13 cellular contexts compared by ENCODE assay signal in the genomic region with DNA sequence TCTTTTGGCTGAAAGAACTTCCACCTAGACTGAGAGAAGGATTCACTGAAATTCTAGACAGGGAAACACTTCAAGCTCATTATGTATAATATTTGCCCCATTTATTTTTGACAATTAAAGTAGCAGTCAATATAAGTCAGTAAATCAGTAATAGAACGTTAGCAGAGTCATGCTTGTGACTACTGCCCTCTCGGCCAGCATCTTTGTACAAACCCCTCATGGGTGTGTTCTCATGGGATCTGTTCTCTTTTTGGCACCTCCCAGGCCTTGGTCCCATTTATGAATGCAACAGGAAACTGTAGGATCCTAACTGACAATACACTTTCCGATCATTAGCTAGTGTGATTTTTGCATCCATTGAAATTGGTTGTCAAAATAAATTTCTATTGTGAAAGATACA. TPM values are rescaled to one million over a fixed set of nuclear protein-coding genes. Genes with fewer than 3 reads are reported as not detected.
DNase-seq lines count a peak whose midpoint lies in the region; ATAC-seq and TF ChIP-seq lines count a peak whose summit lies in the region.
"Had no signal": no experiment of that assay in that cellular context is flagged by ENCODE, and none has a peak within 500 bp of the region (broad histone marks: within the 10 kb centered on the region; RNA-seq: fewer than 3 reads in every experiment).

No MANE protein-coding gene starts in this region.

- H3K4me3 Mint-ChIP-seq in CD4-positive, alpha-beta T cell, result peak overlapping the region; percentile 91
- H3K4me3 Mint-ChIP-seq in activated T-helper 2 cell treated with anti-CD3 and anti-CD28 coated beads, Interferon-gamma antibody, Interleukin-2, Interleukin-4, amounts not matched to agents 10 μg/mL and 5 μg/mL and 100 μg/mL, durations not matched to agents 14 hours and 24 hours and 36 hours (ENCODE audit: low read depth), result peak overlapping the region; percentile 89
- peak overlapping the region; percentile 61 for H3K4me3 Mint-ChIP-seq in natural killer cell

- no peak for ATAC-seq in CD4-positive, alpha-beta T cell (ENCODE audit: poor library complexity)
- no peak for ATAC-seq in natural killer cell
- ATAC-seq in HG02970 (IDR thresholded peaks at IDR 0.05; ENCODE audit: low FRiP score, unreplicated experiment), result no peak
- ATAC-seq: heart left ventricle had no signal

- no peaks in the 10 kb centered on the region for H3K9me3 ChIP-seq in CD4-positive, alpha-beta T cell (ENCODE audit: control insufficient read depth, low read length)
- no peaks in the 10 kb centered on the region for H3K9me3 ChIP-seq in thyroid gland
- H3K9me3 ChIP-seq: heart left ventricle had no signal

- POLR2A ChIA-PET in CD4-positive, alpha-beta T cell (lab: Charles Lee), result interaction anchor here (0.6 to 0.9 kb wide), 2 partner anchors 9 to 10 kb away, joined by 3 to 4 read pairs; no protein-coding TSS in a partner anchor

- peaks cover 66% of the 10 kb centered on the region for H3K36me3 Mint-ChIP-seq in CD4-positive, alpha-beta T cell (ENCODE audit: low read depth)
- peaks cover 49% of the 10 kb centered on the region for H3K36me3 Mint-ChIP-seq in activated T-helper 2 cell treated with anti-CD3 and anti-CD28 coated beads, Interferon-gamma antibody, Interleukin-2, Interleukin-4, amounts not matched to agents 10 μg/mL and 5 μg/mL and 100 μg/mL, durations not matched to agents 14 hours and 24 hours and 36 hours (ENCODE audit: low read depth)
- H3K36me3 Mint-ChIP-seq in natural killer cell, result peaks cover 6% of the 10 kb centered on the region

- intact Hi-C loops in CD4-positive, alpha-beta T cell (cut with DNase I, micrococcal nuclease), result loop anchor here in 1 of 2 experiments (5.0 kb wide), 1 partner anchor 1891 kb away; a partner anchor contains a TSS
- intact Hi-C loops in activated T-helper 2 cell treated with anti-CD3 and anti-CD28 coated beads, Interferon-gamma antibody, Interleukin-2, Interleukin-4, amounts not matched to agents 10 μg/mL and 5 μg/mL and 100 μg/mL, durations not matched to agents 14 hours and 24 hours and 36 hours (cut with micrococcal nuclease), result loop anchor here (5.0 kb wide), 1 partner anchor 1331 kb away; no protein-coding TSS in a partner anchor
- intact Hi-C loops in natural killer cell (cut with micrococcal nuclease), result no loop called here
- intact Hi-C loops in thyroid gland (cut with DNase I), result loop anchor here (10.0 kb wide), 1 partner anchor 616 kb away; no protein-coding TSS in a partner anchor

- no peaks in the 10 kb centered on the region for H3K27me3 ChIP-seq in CD4-positive, alpha-beta T cell (ENCODE audit: control insufficient read depth, insufficient read depth, low read length)
- no peaks in the 10 kb centered on the region for H3K27me3 ChIP-seq in thyroid gland
- H3K27me3 ChIP-seq: heart left ventricle had no signal

- H3K4me1 Mint-ChIP-seq in CD4-positive, alpha-beta T cell (ENCODE audit: low read depth), result peaks cover 57% of the 10 kb centered on the region
- peaks cover 39% of the 10 kb centered on the region for H3K4me1 Mint-ChIP-seq in activated T-helper 2 cell treated with anti-CD3 and anti-CD28 coated beads, Interferon-gamma antibody, Interleukin-2, Interleukin-4, amounts not matched to agents 10 μg/mL and 5 μg/mL and 100 μg/mL, durations not matched to agents 14 hours and 24 hours and 36 hours (ENCODE audit: low read depth)
- H3K4me1 Mint-ChIP-seq in natural killer cell, result peaks cover 28 to 32% of the 10 kb centered on the region in 2 donors

- TF ChIP-seq POLR2A in GM19099 (IDR thresholded peaks at IDR 0.05; ENCODE audit: extremely low read depth, insufficient read length, low read depth), result peak; percentile 53
- no peak for TF ChIP-seq POLR2A in thyroid gland (IDR thresholded peaks at IDR 0.05)

- H3K27me3 Mint-ChIP-seq in CD4-positive, alpha-beta T cell, result no peaks in the 10 kb centered on the region
- H3K27me3 Mint-ChIP-seq in activated T-helper 2 cell treated with anti-CD3 and anti-CD28 coated beads, Interferon-gamma antibody, Interleukin-2, Interleukin-4, amounts not matched to agents 10 μg/mL and 5 μg/mL and 100 μg/mL, durations not matched to agents 14 hours and 24 hours and 36 hours (ENCODE audit: low read depth), result peaks cover 9% of the 10 kb centered on the region
- no peaks in the 10 kb centered on the region for H3K27me3 Mint-ChIP-seq in natural killer cell (ENCODE audit: low read depth in 2 of 2)

- no peak for DNase-seq in CD4-positive, alpha-beta T cell
- no peak for DNase-seq in activated T-helper 2 cell treated with anti-CD3 and anti-CD28 coated beads, Interferon-gamma antibody, Interleukin-2, Interleukin-4, amounts not matched to agents 10 μg/mL and 5 μg/mL and 100 μg/mL, durations not matched to agents 14 hours and 24 hours and 36 hours (ENCODE audit: low spot score)
- DNase-seq in natural killer cell (no peak), thyroid gland (no peak), activated gamma-delta T cell treated with Interleukin-2 at 50 U/mL for 16 hours (no peak)
- DNase-seq: GOT3, heart left ventricle, NCI-H1048, NCI-H446, posterior cingulate gyrus had no signal

- H3K4me1 ChIP-seq in thyroid gland, result no peaks in the 10 kb centered on the region

- H3K4me3 ChIP-seq in thyroid gland (replicated peaks in 1 of 3), result no peak overlapping the region
- H3K4me3 ChIP-seq: lung had no signal

- peak overlapping the region; percentile 91 for H3K27ac ChIP-seq in CD4-positive, alpha-beta T cell (ENCODE audit: low read depth, low read length)
- no peak overlapping the region for H3K27ac ChIP-seq in thyroid gland

- H3K9me3 Mint-ChIP-seq in CD4-positive, alpha-beta T cell, result no peaks in the 10 kb centered on the region
- H3K9me3 Mint-ChIP-seq in activated T-helper 2 cell treated with anti-CD3 and anti-CD28 coated beads, Interferon-gamma antibody, Interleukin-2, Interleukin-4, amounts not matched to agents 10 μg/mL and 5 μg/mL and 100 μg/mL, durations not matched to agents 14 hours and 24 hours and 36 hours, result no peaks in the 10 kb centered on the region
- no peaks in the 10 kb centered on the region for H3K9me3 Mint-ChIP-seq in natural killer cell

- peaks cover 6 to 29% of the 10 kb centered on the region in 2 donors for H3K36me3 ChIP-seq in thyroid gland

- 69 to 86% methylated on average over 3 of the region's 3 CpGs for WGBS in thyroid gland, 2 donors

- H3K27ac Mint-ChIP-seq in CD4-positive, alpha-beta T cell, result peak overlapping the region; percentile 94
- peak overlapping the region; percentile 90 for H3K27ac Mint-ChIP-seq in activated T-helper 2 cell treated with anti-CD3 and anti-CD28 coated beads, Interferon-gamma antibody, Interleukin-2, Interleukin-4, amounts not matched to agents 10 μg/mL and 5 μg/mL and 100 μg/mL, durations not matched to agents 14 hours and 24 hours and 36 hours
- H3K27ac Mint-ChIP-seq in natural killer cell, result peak overlapping the region; percentile 35 to 91

- TF ChIP-seq CTCF in CD4-positive, alpha-beta T cell (IDR thresholded peaks at IDR 0.05), result no peak
- TF ChIP-seq CTCF in natural killer cell (IDR thresholded peaks at IDR 0.05), result no peak
- TF ChIP-seq CTCF in thyroid gland (IDR thresholded peaks at IDR 0.05), result no peak

- CTCF ChIA-PET in CD4-positive, alpha-beta T cell (lab: Charles Lee), result no interaction called here

RNA-seq across cellular contexts. Expression of a gene that starts 2.9 kb away (rescaled TPM):
- 100 to 1,000 TPM; 126 to 137 TPM for total RNA-seq in CD4-positive, alpha-beta T cell
- total RNA-seq in activated T-helper 2 cell treated with anti-CD3 and anti-CD28 coated beads, Interferon-gamma antibody, Interleukin-2, Interleukin-4, amounts not matched to agents 10 μg/mL and 5 μg/mL and 100 μg/mL, durations not matched to agents 14 hours and 24 hours and 36 hours, result 32.5 and 37.6 TPM in 2 replicates
- total RNA-seq in natural killer cell, result 10 to 100 TPM; 63.0 to 64.9 (median 63.3) TPM
- total RNA-seq in thyroid gland, result 10 to 100 TPM; 18.4 to 21.8 (median 21.6) TPM
